11 cellular contexts compared by ENCODE assay signal in the genomic region with DNA sequence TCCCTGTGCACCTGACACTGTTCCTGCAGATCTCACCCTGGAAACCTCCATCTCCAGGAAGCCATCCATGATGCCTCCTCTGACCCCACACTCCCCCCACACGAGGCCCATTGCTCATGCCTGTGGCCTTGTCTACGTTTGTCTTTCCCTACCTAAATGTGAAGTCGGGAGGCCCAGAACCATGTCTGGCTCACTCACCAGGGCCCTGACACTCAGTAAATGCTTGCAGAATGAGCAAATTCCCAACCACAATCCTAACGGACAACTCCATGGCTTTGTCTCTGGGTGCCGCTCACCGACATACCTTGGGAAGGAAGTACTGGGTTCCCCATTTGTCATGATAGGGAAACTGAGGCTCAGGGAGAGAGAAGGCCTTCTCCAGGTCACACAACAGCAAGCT. TPM values are rescaled to one million over a fixed set of nuclear protein-coding genes. Genes with fewer than 3 reads are reported as not detected.
DNase-seq lines count a peak whose midpoint lies in the region; ATAC-seq and TF ChIP-seq lines count a peak whose summit lies in the region.
"Had no signal": no experiment of that assay in that cellular context is flagged by ENCODE, and none has a peak within 500 bp of the region (broad histone marks: within the 10 kb centered on the region; RNA-seq: fewer than 3 reads in every experiment).

No MANE protein-coding gene starts in this region.

- H3K4me3 ChIP-seq in transverse colon = no peak overlapping the region
- H3K4me3 ChIP-seq: MG63, pancreas had no signal

- WGBS in adipose tissue, 3 donors = 77 to 83% (median 81%) methylated on average over 6 of the region's 6 CpGs
- 79% methylated on average over 6 of the region's 6 CpGs; no CpG with 5 or more reads in 1 of the 2 donors for WGBS in transverse colon (ENCODE audit: low coverage in 1 of 2), 2 donors

- H3K4me1 ChIP-seq in transverse colon = peaks cover 30 to 56% (median 47%) of the 10 kb centered on the region in 4 donors
- H3K4me1 ChIP-seq: BE2C had no signal

- intact Hi-C loops in transverse colon (cut with DNase I; ENCODE audit: low total_unique reads) = no loop called here

- no peaks in the 10 kb centered on the region for H3K27me3 Mint-ChIP-seq in activated naive CD4-positive, alpha-beta T cell treated with anti-CD3 and anti-CD28 coated beads, Interleukin-2, amount 10 ng/mL, durations not matched to agents 7 days and 5 days
- no peaks in the 10 kb centered on the region for H3K27me3 Mint-ChIP-seq in memory B cell

- H3K27ac ChIP-seq in adipose tissue (ENCODE audit: low read depth, low read length) (peak overlapping the region; percentile 5), transverse colon (peak overlapping the region; percentile 38 to 79 (median 65))

- CTCF ChIA-PET in activated naive CD4-positive, alpha-beta T cell treated with anti-CD3 and anti-CD28 coated beads, Interleukin-2, amount 10 ng/mL, durations not matched to agents 7 days and 5 days (lab: Charles Lee) = no interaction called here

- peaks cover 53% of the 10 kb centered on the region for H3K36me3 Mint-ChIP-seq in activated naive CD4-positive, alpha-beta T cell treated with anti-CD3 and anti-CD28 coated beads, Interleukin-2, amount 10 ng/mL, durations not matched to agents 7 days and 5 days
- peaks cover 21% of the 10 kb centered on the region for H3K36me3 Mint-ChIP-seq in memory B cell

- no peaks in the 10 kb centered on the region for H3K27me3 ChIP-seq in transverse colon
- H3K27me3 ChIP-seq: BE2C, MG63, pancreas had no signal

- in situ Hi-C loops in transverse colon (cut with MboI; ENCODE audit: low pct_ligation_motif_present in 1 of 4, low pct_unique_long_range_greater_than_20kb in 1 of 4, low sequenced_read_pairs in 3 of 4) = no loop called here

- no peaks in the 10 kb centered on the region for H3K36me3 ChIP-seq in transverse colon

- no peaks in the 10 kb centered on the region for H3K9me3 ChIP-seq in transverse colon
- H3K9me3 ChIP-seq: BE2C, MG63, pancreas had no signal

- peak overlapping the region; percentile 99 for H3K27ac Mint-ChIP-seq in activated naive CD4-positive, alpha-beta T cell treated with anti-CD3 and anti-CD28 coated beads, Interleukin-2, amount 10 ng/mL, durations not matched to agents 7 days and 5 days
- H3K27ac Mint-ChIP-seq in memory B cell = peak overlapping the region; percentile 98

- no peak for DNase-seq in activated naive CD4-positive, alpha-beta T cell treated with anti-CD3 and anti-CD28 coated beads, Interleukin-2, amount 10 ng/mL, durations not matched to agents 7 days and 5 days
- DNase-seq in activated naive CD4-positive, alpha-beta T cell (lab: John Stamatoyannopoulos, UW) = no peak
- DNase-seq in memory B cell (ENCODE audit: low spot score in 2 of 2) (no peak), transverse colon (no peak), retina (no peak), mesenteric fat pad (ENCODE audit: low spot score) (no peak), nucleus accumbens (lab: John Stamatoyannopoulos, UW) (no peak)
- DNase-seq: BE2C, MG63, pancreas had no signal

- H3K4me1 Mint-ChIP-seq in activated naive CD4-positive, alpha-beta T cell treated with anti-CD3 and anti-CD28 coated beads, Interleukin-2, amount 10 ng/mL, durations not matched to agents 7 days and 5 days = peaks cover 70% of the 10 kb centered on the region
- H3K4me1 Mint-ChIP-seq in memory B cell = peaks cover 34% of the 10 kb centered on the region

- no peak for ATAC-seq in memory B cell (ENCODE audit: low read depth)

- H3K9me3 Mint-ChIP-seq in activated naive CD4-positive, alpha-beta T cell treated with anti-CD3 and anti-CD28 coated beads, Interleukin-2, amount 10 ng/mL, durations not matched to agents 7 days and 5 days = no peaks in the 10 kb centered on the region
- H3K9me3 Mint-ChIP-seq in memory B cell = no peaks in the 10 kb centered on the region

- no peak for TF ChIP-seq CTCF in transverse colon (IDR thresholded peaks at IDR 0.05)

- H3K4me3 Mint-ChIP-seq in activated naive CD4-positive, alpha-beta T cell treated with anti-CD3 and anti-CD28 coated beads, Interleukin-2, amount 10 ng/mL, durations not matched to agents 7 days and 5 days = peak overlapping the region; percentile 73
- peak overlapping the region; percentile 76 for H3K4me3 Mint-ChIP-seq in memory B cell

- no peak for TF ChIP-seq EP300 in transverse colon (IDR thresholded peaks at IDR 0.05; ENCODE audit: low read depth)

- TF ChIP-seq POLR2A in transverse colon (IDR thresholded peaks at IDR 0.05) = no peak

RNA-seq across cellular contexts. Expression of gene PEDS1, which starts 7.3 kb away (rescaled TPM):
- polyA plus RNA-seq in adipose tissue = 10 to 100 TPM; 10.6 to 53.5 (median 21.8) TPM
- total RNA-seq in transverse colon = 10 to 100 TPM in 3 of 4 donors, 1 to 10 TPM in 1; 9.6 to 30.9 (median 23.2) TPM
- 44.1 TPM for total RNA-seq in mesenteric fat pad

RNA-seq across cellular contexts. Expression of gene UBE2V1, which starts 33.3 kb away (rescaled TPM):
- 10 to 100 TPM; 45.8 to 85.7 (median 66.3) TPM for polyA plus RNA-seq in adipose tissue
- 100 to 1,000 TPM in 1 of 4 donors, 10 to 100 TPM in 3; 23.7 to 104 (median 62.8) TPM for total RNA-seq in transverse colon
- total RNA-seq in mesenteric fat pad = 89.0 TPM

RNA-seq across cellular contexts. Expression of gene CEBPB, which starts 44.4 kb away (rescaled TPM):
- 100 to 1,000 TPM in 1 of 3 donors, 10 to 100 TPM in 2; 25.1 to 214 (median 72.9) TPM for polyA plus RNA-seq in adipose tissue
- total RNA-seq in transverse colon (10 to 100 TPM; 26.1 to 78.9 (median 57.1) TPM), mesenteric fat pad (434 TPM)
